1 cellular context compared by ENCODE assay signal in genomic region chr11:46616551-46617450, GRCh38.
TF ChIP-seq lines count a peak whose summit lies in the region.

Gene HARBI1, minus strand, starts transcription at chr11:46617227. Its CDS starts 990 bp downstream, at chr11:46616237.

TF ChIP-seq in K562, 482 proteins besides CTCF, POLR2A, EP300 and RAD21 (continued from another document and continues in another):
- no peak for TF ChIP-seq ZNF592 (IDR thresholded peaks at IDR 0.05)
- no peak for TF ChIP-seq ZNF282 (CRISPR knock-in tag; IDR thresholded peaks at IDR 0.05)
- TF ChIP-seq ZNF140 (CRISPR knock-in tag; IDR thresholded peaks at IDR 0.05) = no peak
- TF ChIP-seq TRIM28 (IDR thresholded peaks at IDR 0.05) = no peak; the same call in 1 of the 2 replicates
- TF ChIP-seq ZNF830 (CRISPR knock-in tag; IDR thresholded peaks at IDR 0.05) = no peak
- 0 out of 2 replicates have a peak, but pooled peaks have one; percentile 40 for TF ChIP-seq RERE (CRISPR knock-in tag; IDR thresholded peaks at IDR 0.05; ENCODE audit: borderline replicate concordance)
- no peak for TF ChIP-seq OTX1 (CRISPR knock-in tag; IDR thresholded peaks at IDR 0.05)
- TF ChIP-seq ADNP (tag; IDR thresholded peaks at IDR 0.05) = no peak
- TF ChIP-seq NFIC (IDR thresholded peaks at IDR 0.05) = peak; percentile 91
- 0 out of 2 replicates have a peak, but pooled peaks have one; percentile 19 for TF ChIP-seq HDAC2 (IDR thresholded peaks at IDR 0.05)
- TF ChIP-seq ZNF23 (CRISPR knock-in tag; IDR thresholded peaks at IDR 0.05) = no peak
- TF ChIP-seq BDP1 (IDR thresholded peaks at IDR 0.05; ENCODE audit: insufficient read depth, insufficient read length) = no peak
- TF ChIP-seq ZSCAN29 (IDR thresholded peaks at IDR 0.05) = no peak
- TF ChIP-seq HMGN3 (IDR thresholded peaks at IDR 0.05; ENCODE audit: borderline replicate concordance, extremely low read depth, insufficient read length, low read depth, low read length) = peak; percentile 47
- TF ChIP-seq CBFA2T2 (conservative IDR thresholded peaks at IDR 0.05) = no peak
- TF ChIP-seq SFPQ (IDR thresholded peaks at IDR 0.05; ENCODE audit: low read depth, low read length) = no peak
- TF ChIP-seq ZNF445 (CRISPR knock-in tag; IDR thresholded peaks at IDR 0.05; ENCODE audit: low read depth) = no peak
- no peak for TF ChIP-seq ZNF512 (tag; IDR thresholded peaks at IDR 0.05)
- TF ChIP-seq IRF9 (tag; IDR thresholded peaks at IDR 0.05) = no peak
- TF ChIP-seq NR3C1 (CRISPR knock-in tag; IDR thresholded peaks at IDR 0.05) = no peak
- no peak for TF ChIP-seq U2AF1 (optimal IDR thresholded peaks at IDR 0.05; ENCODE audit: low read depth, low read length)
- TF ChIP-seq ZBTB9 (CRISPR knock-in tag; IDR thresholded peaks at IDR 0.05) = 0 out of 2 replicates have a peak, but pooled peaks have one; percentile 17
- TF ChIP-seq BRCA1 (IDR thresholded peaks at IDR 0.05) = no peak
- TF ChIP-seq BRCA1 (CRISPR knock-in tag; IDR thresholded peaks at IDR 0.05) = no peak
- no peak for TF ChIP-seq ZNF277 (CRISPR knock-in tag; IDR thresholded peaks at IDR 0.05; ENCODE audit: borderline replicate concordance)
- TF ChIP-seq BCLAF1 (IDR thresholded peaks at IDR 0.05; ENCODE audit: borderline replicate concordance in 1 of 2, control insufficient read depth in 1 of 2, low read depth in 2 of 2, low read length in 1 of 2) = no peak
- TF ChIP-seq FOS (IDR thresholded peaks at IDR 0.05; ENCODE audit: extremely low read depth, insufficient read length) = no peak
- TF ChIP-seq HDAC6 (IDR thresholded peaks at IDR 0.05; ENCODE audit: low read depth, low read length) = no peak
- no peak for TF ChIP-seq GTF2A2 (tag; IDR thresholded peaks at IDR 0.05)
- peak; percentile 82 for TF ChIP-seq GABPB1 (CRISPR knock-in tag; IDR thresholded peaks at IDR 0.05)
- TF ChIP-seq KDM4B (IDR thresholded peaks at IDR 0.05; ENCODE audit: borderline replicate concordance in 2 of 2, low read depth in 1 of 2) = no peak
- TF ChIP-seq ZNF644 (tag; IDR thresholded peaks at IDR 0.05; ENCODE audit: low read depth) = no peak
- no peak for TF ChIP-seq SLC30A9 (CRISPR knock-in tag; IDR thresholded peaks at IDR 0.05)
- TF ChIP-seq PHF8 (IDR thresholded peaks at IDR 0.05; ENCODE audit: borderline replicate concordance, low read length) = no peak
- no peak for TF ChIP-seq THRAP3 (IDR thresholded peaks at IDR 0.05; ENCODE audit: borderline replicate concordance)
- TF ChIP-seq KLF16 (IDR thresholded peaks at IDR 0.05) = no peak
- no peak for TF ChIP-seq ZNF3 (CRISPR knock-in tag; IDR thresholded peaks at IDR 0.05)
- TF ChIP-seq ZNF280A (IDR thresholded peaks at IDR 0.05; ENCODE audit: low read depth, partially characterized antibody) = no peak
- no peak for TF ChIP-seq ETS2 (tag; IDR thresholded peaks at IDR 0.05; ENCODE audit: borderline replicate concordance, poor library complexity, severe bottlenecking)
